In genomic region chr17:61325382-61326073, GRCh38 we compare ENCODE assay signal across 12 cellular contexts.
A peak's percentile ranks its signal among the peaks of the same experiment; 100 is the strongest.
DNase-seq lines count a peak whose midpoint lies in the region; ATAC-seq and TF ChIP-seq lines count a peak whose summit lies in the region.
"Had no signal": no experiment of that assay in that cellular context is flagged by ENCODE, and none has a peak within 500 bp of the region (broad histone marks: within the 10 kb centered on the region; RNA-seq: fewer than 3 reads in every experiment).

No MANE protein-coding gene starts in this region.

- no peaks in the 10 kb centered on the region for H3K27me3 ChIP-seq in heart left ventricle
- no peaks in the 10 kb centered on the region for H3K27me3 ChIP-seq in right cardiac atrium (ENCODE audit: control insufficient read depth, insufficient read depth)
- no peaks in the 10 kb centered on the region for H3K27me3 ChIP-seq in upper lobe of right lung
- H3K27me3 ChIP-seq in foreskin keratinocyte: no peaks in the 10 kb centered on the region

- TF ChIP-seq POLR2A in heart left ventricle (IDR thresholded peaks at IDR 0.05): no peak

- WGBS in heart left ventricle, 4 donors: 57 to 69% (median 58%) methylated on average over 6 of the region's 6 CpGs
- 56% methylated on average over 6 of the region's 6 CpGs for WGBS in right cardiac atrium

- H3K4me1 ChIP-seq in heart left ventricle (peaks cover 0 to 39% (median 21%) of the 10 kb centered on the region in 12 donors), right cardiac atrium (ENCODE audit: control insufficient read depth, insufficient read depth, low read length) (peaks cover 6% of the 10 kb centered on the region), upper lobe of right lung (peaks cover 20% of the 10 kb centered on the region), foreskin keratinocyte (no peaks in the 10 kb centered on the region)

- H3K9me3 ChIP-seq in heart left ventricle (no peaks in the 10 kb centered on the region), right cardiac atrium (ENCODE audit: control insufficient read depth, low read length) (no peaks in the 10 kb centered on the region), upper lobe of right lung (no peaks in the 10 kb centered on the region)

- H3K27ac ChIP-seq in heart left ventricle: peak overlapping the region in 6 of 12 donors; percentile 9 to 70 (median 37)
- H3K27ac ChIP-seq in right cardiac atrium (ENCODE audit: low read length): peak overlapping the region; percentile 8
- peak overlapping the region; percentile 14 for H3K27ac ChIP-seq in upper lobe of right lung
- H3K27ac ChIP-seq in foreskin keratinocyte: no peak overlapping the region

- no peak overlapping the region for H3K4me3 ChIP-seq in heart left ventricle
- H3K4me3 ChIP-seq in right cardiac atrium (ENCODE audit: low read length): no peak overlapping the region
- no peak overlapping the region for H3K4me3 ChIP-seq in upper lobe of right lung

- ATAC-seq in heart left ventricle (peak in 3 of 4 donors; percentile 16 to 41 (median 35)), Right ventricle myocardium inferior (no peak), SK-N-SH treated with all-trans-retinoic acid at 6 μM for 48 hours (peak; percentile 70), right cardiac atrium (no peak), upper lobe of right lung (peak; percentile 46), GM19328 (IDR thresholded peaks at IDR 0.05; ENCODE audit: unreplicated experiment) (no peak), foreskin keratinocyte (no peak), HG03025 (IDR thresholded peaks at IDR 0.05; ENCODE audit: low FRiP score, unreplicated experiment) (no peak)

- H3K36me3 ChIP-seq in heart left ventricle (no peaks in the 10 kb centered on the region), upper lobe of right lung (no peaks in the 10 kb centered on the region)

- intact Hi-C loops in heart left ventricle (cut with DNase I): loop anchor here in 1 of 10 donors (10.0 kb wide), 1 partner anchor 71 kb away; no protein-coding TSS in a partner anchor
- intact Hi-C loops in Right ventricle myocardium inferior (cut with DNase I): loop anchor here (5.0 kb wide), 1 partner anchor 67 kb away; no protein-coding TSS in a partner anchor
- intact Hi-C loops in right cardiac atrium (cut with DNase I): no loop called here
- intact Hi-C loops in upper lobe of right lung (cut with DNase I): no loop called here

- DNase-seq in heart left ventricle: no peak
- no peak for DNase-seq in Right ventricle myocardium inferior (ENCODE audit: missing footprints)
- no peak for DNase-seq in right cardiac atrium
- DNase-seq in upper lobe of right lung: no peak
- no peak for DNase-seq in foreskin keratinocyte
- DNase-seq: activated CD4-positive, alpha-beta memory T cell treated with anti-CD3 and anti-CD28 coated beads, Interleukin-2, amount 10 ng/mL, durations not matched to agents 7 days and 5 days; activated naive CD4-positive, alpha-beta T cell treated with anti-CD3 and anti-CD28 coated beads, Interleukin-2, amount 10 ng/mL, durations not matched to agents 7 days and 5 days; AML-193; NCI-H526 treated with DMSO at 0.1 percent for 48 hours had no signal

- no peak for TF ChIP-seq CTCF in heart left ventricle (IDR thresholded peaks at IDR 0.05)
- no peak for TF ChIP-seq CTCF in upper lobe of right lung (IDR thresholded peaks at IDR 0.05)
- no peak for TF ChIP-seq CTCF in foreskin keratinocyte (conservative IDR thresholded peaks at IDR 0.05)

TF ChIP-seq in SK-N-SH treated with all-trans-retinoic acid at 6 μM for 48 hours, 23 proteins besides CTCF, POLR2A, EP300 and RAD21:
- TF ChIP-seq SNAI2 (CRISPR knock-in tag; IDR thresholded peaks at IDR 0.05) (peak; percentile 40; the same call in 1 of the 2 replicates), BACH2 (CRISPR knock-in tag; IDR thresholded peaks at IDR 0.05; ENCODE audit: borderline replicate concordance) (no peak), TOX (CRISPR knock-in tag; IDR thresholded peaks at IDR 0.05; ENCODE audit: borderline replicate concordance) (no peak), ISL1 (CRISPR knock-in tag; IDR thresholded peaks at IDR 0.05) (peak; percentile 76), ZNF70 (CRISPR knock-in tag; IDR thresholded peaks at IDR 0.05) (peak; percentile 99), ZFP30 (CRISPR knock-in tag; IDR thresholded peaks at IDR 0.05) (no peak), POU6F1 (CRISPR knock-in tag; IDR thresholded peaks at IDR 0.05; ENCODE audit: borderline replicate concordance, low read depth) (no peak), PPARA (CRISPR knock-in tag; IDR thresholded peaks at IDR 0.05; ENCODE audit: borderline replicate concordance) (no peak), GLIS3 (CRISPR knock-in tag; IDR thresholded peaks at IDR 0.05) (0 out of 2 replicates have a peak, but pooled peaks have one; percentile 10), OSR1 (CRISPR knock-in tag; IDR thresholded peaks at IDR 0.05) (no peak), TCF4 (CRISPR knock-in tag; IDR thresholded peaks at IDR 0.05; ENCODE audit: borderline replicate concordance) (peak; percentile 44; the same call in 1 of the 2 replicates), ZFP3 (CRISPR knock-in tag; IDR thresholded peaks at IDR 0.05) (peak; percentile 10; the same call in 1 of the 2 replicates)

Comparison
In these comparisons a context has a peak if more than half of its experiments do, and no peak if none do; other contexts are left out.
1. ATAC-seq: peak in heart left ventricle (3 of 4), SK-N-SH treated with all-trans-retinoic acid at 6 μM for 48 hours (single experiment) and upper lobe of right lung (single experiment); none in Right ventricle myocardium inferior (single experiment), right cardiac atrium (0 of 2), GM19328 (single experiment), foreskin keratinocyte (single experiment) and HG03025 (single experiment).